8 cellular contexts compared by ENCODE assay signal in the genomic region with DNA sequence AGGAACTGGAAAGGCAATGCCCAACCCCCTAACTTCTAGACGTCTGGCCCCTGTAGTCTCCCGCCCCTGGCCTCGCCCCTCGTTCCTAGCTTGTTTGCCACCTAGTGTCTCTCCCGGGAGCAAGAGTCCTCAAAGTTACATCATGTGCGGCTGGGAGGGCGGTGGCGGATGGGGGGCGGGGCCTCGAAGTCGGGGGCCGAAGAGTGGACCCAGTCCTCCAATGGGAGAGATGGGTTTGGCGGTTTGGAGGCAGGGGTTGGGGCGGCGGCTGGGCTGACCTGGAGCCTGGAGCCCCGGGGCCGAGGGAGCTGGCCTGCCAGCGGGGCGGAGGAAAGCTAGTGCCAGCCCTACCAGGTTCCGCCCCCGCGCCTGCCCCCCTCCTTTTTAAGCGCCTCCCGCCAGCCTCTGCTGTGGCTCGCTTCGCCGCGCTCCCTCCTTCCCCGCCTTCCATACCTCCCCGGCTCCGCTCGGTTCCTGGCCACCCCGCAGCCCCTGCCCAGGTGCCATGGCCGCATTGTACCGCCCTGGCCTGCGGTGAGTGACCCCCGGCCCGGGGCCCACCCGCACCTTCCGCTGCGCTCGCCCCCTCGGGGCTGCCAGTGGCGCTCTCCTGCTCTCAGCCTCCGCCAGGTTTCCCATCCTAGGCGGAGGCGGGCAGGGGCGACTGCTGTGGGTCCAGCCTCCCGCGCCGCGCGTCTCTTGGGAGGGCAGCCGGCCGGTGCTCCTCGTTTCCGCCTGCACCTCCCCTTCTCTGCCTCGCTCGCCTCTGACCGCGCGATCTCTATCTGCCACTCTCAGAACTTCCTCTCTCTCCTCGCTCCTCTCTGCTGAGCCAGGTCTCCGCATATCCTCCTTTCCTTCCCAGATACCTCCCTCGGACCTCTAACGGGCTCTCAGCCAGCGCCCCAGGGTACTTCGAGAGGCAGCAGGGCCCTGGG. TPM values are rescaled to one million over a fixed set of nuclear protein-coding genes. Genes with fewer than 3 reads are reported as not detected.
DNase-seq lines count a peak whose midpoint lies in the region; ATAC-seq and TF ChIP-seq lines count a peak whose summit lies in the region.

Gene PCK2 (plus strand): TSS at position 411 of the 938 bp plus-strand sequence. CDS start 95 bp downstream, at position 506.

- peak; percentile 33 for ATAC-seq in HG02884 (IDR thresholded peaks at IDR 0.05; ENCODE audit: unreplicated experiment)
- peak; percentile 94 for ATAC-seq in sciatic nerve

- intact Hi-C loops in sciatic nerve (cut with DNase I), result no loop called here

- H3K4me3 ChIP-seq in GM12875 (ENCODE audit: low read depth, low read length), result peak within 1 kb of the TSS; percentile 73
- peak within 1 kb of the TSS; percentile 73 for H3K4me3 ChIP-seq in astrocyte of the cerebellum (ENCODE audit: low read depth, low read length)

- TF ChIP-seq CTCF in GM12875 (IDR thresholded peaks at IDR 0.05; ENCODE audit: borderline replicate concordance, insufficient read depth, low read depth, low read length) (no peak), astrocyte of the cerebellum (IDR thresholded peaks at IDR 0.05; ENCODE audit: low read depth, low read length, missing control alignments) (peak; percentile 16)

- peak; percentile 77 to 89 for DNase-seq in NCI-H187 (lab: John Stamatoyannopoulos, UW)
- DNase-seq in T-helper 22 cell (ENCODE audit: low read depth), result peak; percentile 68
- peak; percentile 31 for DNase-seq in astrocyte of the cerebellum (ENCODE audit: low read depth)
- peak in 49 of 51 donors; percentile 28 to 89 (median 68) for DNase-seq in hypothalamus (lab: John Stamatoyannopoulos, UW)
- DNase-seq in sciatic nerve (ENCODE audit: low spot score), result peak; percentile 92
- no peak for DNase-seq in cortex of kidney (lab: John Stamatoyannopoulos, UW)

- in situ Hi-C loops in astrocyte of the cerebellum (cut with HindIII; ENCODE audit: low sequenced_read_pairs), result no loop called here

RNA-seq across cellular contexts. Expression of gene PCK2, which starts in this region (rescaled TPM):
- total RNA-seq in sciatic nerve, result 11.9 TPM
